In genomic region chr12:130428116-130428515, GRCh38 we compare ENCODE assay signal across 14 cellular contexts.
"Had no signal": no experiment of that assay in that cellular context is flagged by ENCODE, and none has a peak within 500 bp of the region (broad histone marks: within the 10 kb centered on the region; RNA-seq: fewer than 3 reads in every experiment).

No MANE protein-coding gene starts in this region.

- H3K27me3 Mint-ChIP-seq: activated CD4-positive, alpha-beta T cell treated with anti-CD3 and anti-CD28 coated beads, Interleukin-2, amount 10 ng/mL, durations not matched to agents 7 days and 5 days had no signal

- H3K27ac ChIP-seq: adrenal gland, colonic mucosa, foreskin keratinocyte, neutrophil, suprapubic skin had no signal

- H3K4me1 ChIP-seq: adrenal gland, colonic mucosa, foreskin keratinocyte, suprapubic skin had no signal

- H3K4me3 Mint-ChIP-seq: activated CD4-positive, alpha-beta T cell treated with anti-CD3 and anti-CD28 coated beads, Interleukin-2, amount 10 ng/mL, durations not matched to agents 7 days and 5 days; T-helper 1 cell treated with Interleukin-12 subunit alpha and Interleukin-12 subunit beta and Interleukin-4 antibody, amounts not matched to agents 30 μg/mL and 1 μg/mL, for 36 hours; WTC11 had no signal

- H3K4me3 ChIP-seq: adrenal gland, colonic mucosa, suprapubic skin had no signal

- H3K9me3 ChIP-seq: adrenal gland, colonic mucosa, neutrophil, suprapubic skin had no signal

- H3K4me1 Mint-ChIP-seq: activated CD4-positive, alpha-beta T cell treated with anti-CD3 and anti-CD28 coated beads, Interleukin-2, amount 10 ng/mL, durations not matched to agents 7 days and 5 days had no signal

- H3K36me3 Mint-ChIP-seq: WTC11 had no signal

- H3K27me3 ChIP-seq: adrenal gland, colonic mucosa, foreskin keratinocyte, neutrophil, suprapubic skin had no signal

- H3K36me3 ChIP-seq: adrenal gland, colonic mucosa, neutrophil, suprapubic skin had no signal

- H3K27ac Mint-ChIP-seq: activated CD4-positive, alpha-beta T cell treated with anti-CD3 and anti-CD28 coated beads, Interleukin-2, amount 10 ng/mL, durations not matched to agents 7 days and 5 days; progenitor cell of endocrine pancreas; T-helper 1 cell treated with Interleukin-12 subunit alpha and Interleukin-12 subunit beta and Interleukin-4 antibody, amounts not matched to agents 30 μg/mL and 1 μg/mL, for 36 hours; WTC11 had no signal

- DNase-seq: activated CD4-positive, alpha-beta T cell treated with anti-CD3 and anti-CD28 coated beads, Interleukin-2, amount 10 ng/mL, durations not matched to agents 7 days and 5 days; activated naive CD4-positive, alpha-beta T cell treated with anti-CD3 and anti-CD28 coated beads, Interleukin-2, amount 50 U/mL, for 16 hours; activated T-cell treated with anti-CD3 and anti-CD28 coated beads, Interleukin-2, amount 50 U/mL, for 1 hour; colonic mucosa; foreskin keratinocyte; mammary epithelial cell; stimulated activated CD4-positive, alpha-beta T cell treated with anti-CD3 and anti-CD28 coated beads, Interleukin-12 subunit alpha, Interleukin-12 subunit beta, amount 100 ng/mL, for 4 hours; stimulated activated naive CD4-positive, alpha-beta T cell treated with Interleukin-2 at 50 U/mL for 16 hours had no signal

- H3K9me3 Mint-ChIP-seq: activated CD4-positive, alpha-beta T cell treated with anti-CD3 and anti-CD28 coated beads, Interleukin-2, amount 10 ng/mL, durations not matched to agents 7 days and 5 days; T-helper 1 cell treated with Interleukin-12 subunit alpha and Interleukin-12 subunit beta and Interleukin-4 antibody, amounts not matched to agents 30 μg/mL and 1 μg/mL, for 36 hours had no signal
